Comparison of ENCODE assay signal across 31 cellular contexts in genomic region chr9:93189369-93190132, GRCh38. TPM values are rescaled to one million over a fixed set of nuclear protein-coding genes. Genes with fewer than 3 reads are reported as not detected.
A peak's percentile ranks its signal among the peaks of the same experiment; 100 is the strongest.
DNase-seq lines count a peak whose midpoint lies in the region; ATAC-seq and TF ChIP-seq lines count a peak whose summit lies in the region.
"Had no signal": no experiment of that assay in that cellular context is flagged by ENCODE, and none has a peak within 500 bp of the region (broad histone marks: within the 10 kb centered on the region; RNA-seq: fewer than 3 reads in every experiment).

No MANE protein-coding gene starts in this region.

- intact Hi-C loops in body of pancreas (cut with DNase I) (loop anchor here (10.0 kb wide), 1 partner anchor 265 kb away; the partner anchor contains the start of genes FAM120A and FAM120AOS), left cardiac atrium (cut with DNase I) (no loop called here), stomach (cut with DNase I; ENCODE audit: low total_unique reads) (no loop called here)

- 49 to 53% methylated on average over 9 to 21 of the region's 21 CpGs for WGBS in body of pancreas, 2 donors
- WGBS in stomach, 5 donors, result 79 to 86% (median 84%) methylated on average over 15 to 21 of the region's 21 CpGs

- H3K9me3 Mint-ChIP-seq in nephron, result no peaks in the 10 kb centered on the region
- H3K9me3 Mint-ChIP-seq: activated CD4-positive, alpha-beta T cell treated with anti-CD3 and anti-CD28 coated beads, Interleukin-2, amount 10 ng/mL, durations not matched to agents 7 days and 5 days; CD8-positive, alpha-beta memory T cell; IgD-negative memory B cell had no signal

- TF ChIP-seq CTCF in body of pancreas (IDR thresholded peaks at IDR 0.05) (no peak), nephron (IDR thresholded peaks at IDR 0.05; ENCODE audit: unreplicated experiment in 3 of 3) (no peak), stomach (IDR thresholded peaks at IDR 0.05) (no peak)

- H3K4me1 ChIP-seq in body of pancreas, result peaks cover 86% of the 10 kb centered on the region
- peaks cover 44 to 72% (median 62%) of the 10 kb centered on the region in 4 donors for H3K4me1 ChIP-seq in stomach

- H3K27ac Mint-ChIP-seq in nephron, result peak overlapping the region in 2 of 3 experiments; percentile 6 to 21
- H3K27ac Mint-ChIP-seq: activated CD4-positive, alpha-beta T cell treated with anti-CD3 and anti-CD28 coated beads, Interleukin-2, amount 10 ng/mL, durations not matched to agents 7 days and 5 days; activated naive CD8-positive, alpha-beta T cell; CD8-positive, alpha-beta memory T cell; IgD-negative memory B cell had no signal

- H3K9me3 ChIP-seq in body of pancreas, result no peaks in the 10 kb centered on the region
- no peaks in the 10 kb centered on the region for H3K9me3 ChIP-seq in stomach
- H3K9me3 ChIP-seq: Peyer's patch, prostate gland, thyroid gland, vagina had no signal

- peaks cover 24% of the 10 kb centered on the region for H3K27me3 Mint-ChIP-seq in nephron (ENCODE audit: low read depth)
- H3K27me3 Mint-ChIP-seq: activated naive CD8-positive, alpha-beta T cell had no signal

- no peak overlapping the region for H3K4me3 Mint-ChIP-seq in nephron
- H3K4me3 Mint-ChIP-seq: activated CD4-positive, alpha-beta T cell treated with anti-CD3 and anti-CD28 coated beads, Interleukin-2, amount 10 ng/mL, durations not matched to agents 7 days and 5 days; activated naive CD8-positive, alpha-beta T cell; IgD-negative memory B cell had no signal

- H3K27me3 ChIP-seq in body of pancreas (no peaks in the 10 kb centered on the region), stomach (peaks cover 0 to 15% (median 2%) of the 10 kb centered on the region in 3 donors)
- H3K27me3 ChIP-seq: Peyer's patch, thyroid gland, vagina had no signal

- peak overlapping the region; percentile 32 to 90 (median 84) for H3K27ac ChIP-seq in body of pancreas
- peak overlapping the region in 3 of 5 donors; percentile 50 to 82 (median 74) for H3K27ac ChIP-seq in stomach
- H3K27ac ChIP-seq: coronary artery, epithelial cell of prostate, skin epidermis, thyroid gland, vagina had no signal

- peak in 1 of 4 donors; percentile 23 for DNase-seq in body of pancreas
- peak; percentile 55 for DNase-seq in left cardiac atrium
- no peak for DNase-seq in stomach
- DNase-seq in KG1 (lab: John Stamatoyannopoulos, UW), result no peak
- DNase-seq in NCI-H446 treated with DMSO at 0.1 percent for 48 hours (lab: John Stamatoyannopoulos, UW), result no peak
- no peak for DNase-seq in AG20443 (ENCODE audit: low spot score)
- DNase-seq: activated CD4-positive, alpha-beta T cell treated with anti-CD3 and anti-CD28 coated beads, Interleukin-2, amount 10 ng/mL, durations not matched to agents 7 days and 5 days; activated effector memory CD4-positive, alpha-beta T cell treated with Interleukin-2 at 50 U/mL for 16 hours; activated T-cell treated with anti-CD3 and anti-CD28 coated beads, Interleukin-2, amount 50 U/mL, for 1 hour; anterior cingulate cortex; CD8-positive, alpha-beta memory T cell; effector memory CD4-positive, alpha-beta T cell; GOT3; NCI-H146; NCI-H82; SIG-M5; stimulated activated naive CD8-positive, alpha-beta T cell treated with anti-CD3 and anti-CD28 coated beads, Interleukin-15, Interleukin-2, amounts not matched to agents 100 U/mL and 50 U/mL, for 24 hours; T1000; thyroid gland had no signal

- H3K4me3 ChIP-seq in body of pancreas, result no peak overlapping the region
- no peak overlapping the region for H3K4me3 ChIP-seq in stomach
- H3K4me3 ChIP-seq: coronary artery, Peyer's patch, prostate gland, skin epidermis, thyroid gland, vagina had no signal

- TF ChIP-seq POLR2A in body of pancreas (IDR thresholded peaks at IDR 0.05) (no peak), stomach (IDR thresholded peaks at IDR 0.05) (no peak)

- TF ChIP-seq EP300 in stomach (IDR thresholded peaks at IDR 0.05), result no peak

- no peaks in the 10 kb centered on the region for H3K36me3 Mint-ChIP-seq in nephron (ENCODE audit: low read depth)
- H3K36me3 Mint-ChIP-seq: activated naive CD8-positive, alpha-beta T cell; CD8-positive, alpha-beta memory T cell had no signal

- H3K36me3 ChIP-seq in body of pancreas (replicated peaks in 1 of 2; ENCODE audit: insufficient read depth in 1 of 2, low read depth in 2 of 2) (no peaks in the 10 kb centered on the region), stomach (no peaks in the 10 kb centered on the region)
- H3K36me3 ChIP-seq: Peyer's patch, prostate gland, thyroid gland, vagina had no signal

- peaks cover 46% of the 10 kb centered on the region for H3K4me1 Mint-ChIP-seq in nephron
- H3K4me1 Mint-ChIP-seq: activated CD4-positive, alpha-beta T cell treated with anti-CD3 and anti-CD28 coated beads, Interleukin-2, amount 10 ng/mL, durations not matched to agents 7 days and 5 days had no signal

- ATAC-seq in body of pancreas, result no peak
- peak; percentile 11 to 69 for ATAC-seq in left cardiac atrium
- ATAC-seq in SK-N-SH treated with all-trans-retinoic acid at 6 μM for 48 hours, result no peak
- ATAC-seq: stimulated activated naive CD8-positive, alpha-beta T cell treated with anti-CD3 and anti-CD28 coated beads, Interleukin-15, Interleukin-2, amounts not matched to agents 100 U/mL and 50 U/mL, for 24 hours had no signal

TF ChIP-seq in SK-N-SH treated with all-trans-retinoic acid at 6 μM for 48 hours, 23 proteins besides CTCF, POLR2A, EP300 and RAD21:
- no peak for TF ChIP-seq ZNF70 (CRISPR knock-in tag; IDR thresholded peaks at IDR 0.05)
- no peak for TF ChIP-seq TOX (CRISPR knock-in tag; IDR thresholded peaks at IDR 0.05; ENCODE audit: borderline replicate concordance)
- TF ChIP-seq SNAI2 (CRISPR knock-in tag; IDR thresholded peaks at IDR 0.05), result no peak

RNA-seq across cellular contexts. Expression of gene WNK2, which starts 5.6 kb away (rescaled TPM):
- 100 to 1,000 TPM in 1 of 2 donors, 10 to 100 TPM in 1; 85.4 to 173 TPM for total RNA-seq in body of pancreas
- 100 to 1,000 TPM; 174 to 175 TPM for total RNA-seq in left cardiac atrium
- total RNA-seq in stomach, result 100 to 1,000 TPM in 2 of 5 donors, 10 to 100 TPM in 2, 1 to 10 TPM in 1; 1.2 to 700 (median 33.5) TPM
- 10 to 100 TPM in 1 of 3 donors, 1 to 10 TPM in 2; 2.9 to 13.8 (median 8.8) TPM for polyA plus RNA-seq in stomach
- total RNA-seq: activated CD4-positive, alpha-beta T cell treated with anti-CD3 and anti-CD28 coated beads, Interleukin-2, amount 10 ng/mL, durations not matched to agents 7 days and 5 days; myocyte had no signal
- polyA plus RNA-seq: BJ; CD8-positive, alpha-beta memory T cell had no signal

RNA-seq across cellular contexts. Expression of gene NINJ1, which starts 55.5 kb away (rescaled TPM):
- total RNA-seq in body of pancreas, result 10 to 100 TPM; 32.6 to 32.9 TPM
- 10 to 100 TPM; 38.4 to 45.9 TPM for total RNA-seq in left cardiac atrium
- total RNA-seq in stomach, result 100 to 1,000 TPM in 2 of 5 donors, 10 to 100 TPM in 2, 1 to 10 TPM in 1; 9.3 to 153 (median 30.0) TPM
- polyA plus RNA-seq in stomach, result 10 to 100 TPM; 34.2 to 63.3 (median 35.0) TPM

Comparison
In these comparisons a context has a peak if more than half of its experiments do, and no peak if none do; other contexts are left out.
1. ATAC-seq: peak in left cardiac atrium (2 of 2); none in body of pancreas (single experiment) and SK-N-SH treated with all-trans-retinoic acid at 6 μM for 48 hours (single experiment).